8 cellular contexts compared by ENCODE assay signal in genomic region chr4:145709843-145710242, GRCh38. TPM values are rescaled to one million over a fixed set of nuclear protein-coding genes. Genes with fewer than 3 reads are reported as not detected.
DNase-seq lines count a peak whose midpoint lies in the region; ATAC-seq and TF ChIP-seq lines count a peak whose summit lies in the region.

No MANE protein-coding gene starts in this region.

- H3K27ac Mint-ChIP-seq in activated T-cell treated with anti-CD3 and anti-CD28 coated beads, Interleukin-2, amount 50 U/mL, for 72 hours, result no peak overlapping the region
- H3K27ac Mint-ChIP-seq in Calu3 (ENCODE audit: unreplicated experiment), result no peak overlapping the region

- H3K4me1 Mint-ChIP-seq in activated T-cell treated with anti-CD3 and anti-CD28 coated beads, Interleukin-2, amount 50 U/mL, for 72 hours (ENCODE audit: low read depth), result peaks cover 38% of the 10 kb centered on the region
- H3K4me1 Mint-ChIP-seq in Calu3 (ENCODE audit: low read depth, unreplicated experiment), result peaks cover 17% of the 10 kb centered on the region

- TF ChIP-seq CTCF in breast epithelium (IDR thresholded peaks at IDR 0.05) (no peak), upper lobe of right lung (IDR thresholded peaks at IDR 0.05) (no peak), Calu3 (IDR thresholded peaks at IDR 0.05; ENCODE audit: unreplicated experiment) (no peak)

- H3K27me3 ChIP-seq in breast epithelium (no peaks in the 10 kb centered on the region), upper lobe of right lung (no peaks in the 10 kb centered on the region)

- TF ChIP-seq POLR2A in breast epithelium (IDR thresholded peaks at IDR 0.05), result no peak

- H3K36me3 ChIP-seq in breast epithelium (no peaks in the 10 kb centered on the region), upper lobe of right lung (no peaks in the 10 kb centered on the region)

- H3K27ac ChIP-seq in breast epithelium (peak overlapping the region; percentile 76 to 85), upper lobe of right lung (no peak overlapping the region)

- CTCF ChIA-PET in Calu3 (lab: Charles Lee), result no interaction called here

- H3K4me3 Mint-ChIP-seq in activated T-cell treated with anti-CD3 and anti-CD28 coated beads, Interleukin-2, amount 50 U/mL, for 72 hours, result peak overlapping the region in 1 of 2 donors; percentile 44
- H3K4me3 Mint-ChIP-seq in Calu3 (ENCODE audit: low read depth, unreplicated experiment), result no peak overlapping the region

- no peaks in the 10 kb centered on the region for H3K27me3 Mint-ChIP-seq in activated T-cell treated with anti-CD3 and anti-CD28 coated beads, Interleukin-2, amount 50 U/mL, for 72 hours (ENCODE audit: low read depth)
- no peaks in the 10 kb centered on the region for H3K27me3 Mint-ChIP-seq in Calu3 (ENCODE audit: unreplicated experiment)

- peaks cover 7 to 11% of the 10 kb centered on the region in 2 donors for H3K36me3 Mint-ChIP-seq in activated T-cell treated with anti-CD3 and anti-CD28 coated beads, Interleukin-2, amount 50 U/mL, for 72 hours (ENCODE audit: insufficient read depth in 2 of 2)
- H3K36me3 Mint-ChIP-seq in Calu3 (ENCODE audit: insufficient read depth, unreplicated experiment), result no peaks in the 10 kb centered on the region

- intact Hi-C loops in breast epithelium (cut with DNase I; ENCODE audit: low total_unique reads) (loop anchor here (5.0 kb wide), 1 partner anchor 302 kb away; no protein-coding TSS in a partner anchor), upper lobe of right lung (cut with DNase I) (no loop called here), Calu3 (cut with micrococcal nuclease; ENCODE audit: unreplicated experiment) (no loop called here)

- peaks cover 8 to 11% of the 10 kb centered on the region in 2 donors for H3K9me3 Mint-ChIP-seq in activated T-cell treated with anti-CD3 and anti-CD28 coated beads, Interleukin-2, amount 50 U/mL, for 72 hours
- peaks cover 2% of the 10 kb centered on the region for H3K9me3 Mint-ChIP-seq in Calu3 (ENCODE audit: low read depth, unreplicated experiment)

- ATAC-seq in activated T-cell treated with anti-CD3 and anti-CD28 coated beads, Interleukin-2, amount 50 U/mL, for 72 hours (replicated peaks in 1 of 2), result peak; percentile 99 to 100
- ATAC-seq in HG03342 (IDR thresholded peaks at IDR 0.05; ENCODE audit: unreplicated experiment) (peak; percentile 91), upper lobe of right lung (peak; percentile 23)

- peak; percentile 35 to 60 for DNase-seq in activated T-cell treated with anti-CD3 and anti-CD28 coated beads, Interleukin-2, amount 50 U/mL, for 72 hours
- DNase-seq in activated T-cell treated with anti-CD3 and anti-CD28 coated beads for 4 hours, result no peak
- no peak for DNase-seq in breast epithelium (ENCODE audit: low spot score in 2 of 2)
- DNase-seq in upper lobe of right lung, result no peak
- DNase-seq in DMS153 treated with DMSO at 0.1 percent for 48 hours (lab: John Stamatoyannopoulos, UW; ENCODE audit: unreplicated experiment), result no peak
- no peak for DNase-seq in hippocampal formation (lab: John Stamatoyannopoulos, UW)
- no peak for DNase-seq in Calu3

- H3K9me3 ChIP-seq in breast epithelium, result no peaks in the 10 kb centered on the region
- no peaks in the 10 kb centered on the region for H3K9me3 ChIP-seq in upper lobe of right lung

- H3K4me1 ChIP-seq in breast epithelium (peaks cover 0 to 23% of the 10 kb centered on the region in 2 donors), upper lobe of right lung (no peaks in the 10 kb centered on the region)

- BruUV-seq in Calu3 (replicated peaks; lab: Mats Ljungman, UMichigan), result no TSS peak

- H3K4me3 ChIP-seq in breast epithelium (no peak overlapping the region), upper lobe of right lung (no peak overlapping the region)

RNA-seq across cellular contexts. Expression of gene C4orf51, which starts 29.9 kb away (rescaled TPM):
- not detected for total RNA-seq in activated T-cell treated with anti-CD3 and anti-CD28 coated beads, Interleukin-2, amount 50 U/mL, for 72 hours
- total RNA-seq in breast epithelium (not detected), upper lobe of right lung (not detected), Calu3 (2022) (not detected in 2 replicates)

Comparison
In these comparisons a context has a peak if more than half of its experiments do, and no peak if none do; other contexts are left out.
1. DNase-seq: peak in activated T-cell treated with anti-CD3 and anti-CD28 coated beads, Interleukin-2, amount 50 U/mL, for 72 hours (2 of 2); none in activated T-cell treated with anti-CD3 and anti-CD28 coated beads for 4 hours (single experiment), breast epithelium (0 of 2), upper lobe of right lung (single experiment), DMS153 treated with DMSO at 0.1 percent for 48 hours (single experiment), hippocampal formation (0 of 2) and Calu3 (single experiment).
2. ATAC-seq: peak in every context shown above with its lines; median percentile 100 in activated T-cell treated with anti-CD3 and anti-CD28 coated beads, Interleukin-2, amount 50 U/mL, for 72 hours; 91 in HG03342; 23 in upper lobe of right lung.